9 cellular contexts compared by ENCODE assay signal in the genomic region with DNA sequence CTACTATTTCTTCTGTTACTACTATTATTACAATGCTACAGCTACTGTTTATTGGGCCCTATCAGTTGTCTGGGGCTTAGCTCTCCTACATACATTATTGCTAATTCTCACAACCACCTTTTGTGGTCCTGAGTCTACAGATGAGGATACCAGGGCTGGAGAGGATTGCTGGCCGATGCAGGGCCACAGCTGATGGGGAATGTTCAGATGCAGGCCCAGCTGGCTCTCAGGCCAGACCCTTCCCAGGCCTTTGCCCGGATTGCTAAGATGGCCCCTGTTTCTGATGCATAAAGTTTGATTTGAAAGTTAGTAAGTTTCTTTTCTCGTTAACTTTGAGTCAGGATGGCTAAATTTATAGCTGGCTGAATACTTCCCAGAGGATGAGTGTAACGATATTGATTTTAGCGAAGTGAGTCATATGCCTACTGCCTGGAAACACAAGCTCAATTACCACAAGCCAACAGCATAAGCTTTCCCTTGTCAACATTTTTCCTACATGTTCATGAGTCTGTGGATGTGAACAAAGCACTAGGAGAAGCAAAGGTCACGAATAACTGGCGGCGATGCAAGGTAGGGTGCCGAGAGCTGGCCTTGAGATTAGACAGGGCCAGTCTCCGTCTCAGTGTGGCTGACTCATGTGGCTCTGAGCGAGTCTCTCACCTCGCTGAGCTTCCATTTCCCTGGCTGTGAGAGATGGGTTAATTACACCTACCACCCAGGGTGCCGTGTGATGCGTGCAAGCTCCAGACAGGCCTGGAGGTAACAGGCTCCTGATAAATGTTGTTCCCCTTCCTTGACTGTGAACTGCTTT.
A peak's percentile ranks its signal among the peaks of the same experiment; 100 is the strongest.
DNase-seq lines count a peak whose midpoint lies in the region; ATAC-seq, FAIRE-seq and TF ChIP-seq lines count a peak whose summit lies in the region.
"Had no signal": no experiment of that assay in that cellular context is flagged by ENCODE, and none has a peak within 500 bp of the region (broad histone marks: within the 10 kb centered on the region; RNA-seq: fewer than 3 reads in every experiment).

No MANE protein-coding gene starts in this region.

- H3K4me3 ChIP-seq in A549 (0 out of 3 replicates have a peak overlapping the region, but pooled peaks have one; percentile 9), coronary artery (no peak overlapping the region)

- H3K4me3 Mint-ChIP-seq in stimulated activated memory B cell treated with anti-CD40 and anti-IgM and Interleukin-4, amounts not matched to agents 10 μg/mL and 1 μg/mL and 100 μg/mL, for 72 hours, result no peak overlapping the region
- no peak overlapping the region for H3K4me3 Mint-ChIP-seq in activated T-helper 2 cell treated with anti-CD3 and anti-CD28 coated beads, Interferon-gamma antibody, Interleukin-2, Interleukin-4, amounts not matched to agents 10 μg/mL and 5 μg/mL and 100 μg/mL, durations not matched to agents 14 hours and 24 hours and 36 hours (ENCODE audit: low read depth)
- H3K4me3 Mint-ChIP-seq: activated naive CD4-positive, alpha-beta T cell treated with anti-CD3 and anti-CD28 coated beads, Interleukin-2, amount 50 U/mL, for 24 hours had no signal

- in situ Hi-C loops in SK-MEL-5 (cut with HindIII; ENCODE audit: low pct_unique_long_range_greater_than_20kb, low sequenced_read_pairs), result no loop called here

- TF ChIP-seq EP300 in A549 (IDR thresholded peaks at IDR 0.05), result peak; percentile 41 to 78; a peak in 3 of 5 replicates

- peak; percentile 95 to 96 for ATAC-seq in A549
- no peak for ATAC-seq in stimulated activated memory B cell treated with anti-CD40 and anti-IgM and Interleukin-4, amounts not matched to agents 10 μg/mL and 1 μg/mL and 100 μg/mL, for 72 hours

- no peak for TF ChIP-seq POLR2A in A549 (IDR thresholded peaks at IDR 0.05; ENCODE audit: low read length)

- no peaks in the 10 kb centered on the region for H3K9me3 ChIP-seq in A549

- peak overlapping the region; percentile 69 for H3K4me2 ChIP-seq in A549

- peaks cover 36% of the 10 kb centered on the region for H3K36me3 Mint-ChIP-seq in stimulated activated memory B cell treated with anti-CD40 and anti-IgM and Interleukin-4, amounts not matched to agents 10 μg/mL and 1 μg/mL and 100 μg/mL, for 72 hours
- no peaks in the 10 kb centered on the region for H3K36me3 Mint-ChIP-seq in activated T-helper 2 cell treated with anti-CD3 and anti-CD28 coated beads, Interferon-gamma antibody, Interleukin-2, Interleukin-4, amounts not matched to agents 10 μg/mL and 5 μg/mL and 100 μg/mL, durations not matched to agents 14 hours and 24 hours and 36 hours (ENCODE audit: low read depth)

- FAIRE-seq in A549 (lab: Jason Lieb, UNC) (peak; percentile 72), GM19239 (lab: Jason Lieb, UNC) (no peak)

- intact Hi-C loops in head of caudate nucleus (cut with DNase I), result no loop called here
- intact Hi-C loops in activated T-helper 2 cell treated with anti-CD3 and anti-CD28 coated beads, Interferon-gamma antibody, Interleukin-2, Interleukin-4, amounts not matched to agents 10 μg/mL and 5 μg/mL and 100 μg/mL, durations not matched to agents 14 hours and 24 hours and 36 hours (cut with micrococcal nuclease), result no loop called here

- peaks cover 34% of the 10 kb centered on the region for H3K4me1 ChIP-seq in A549

- H3K27ac ChIP-seq in A549 (peak overlapping the region; percentile 81 to 92), coronary artery (no peak overlapping the region)

- TF ChIP-seq RAD21 in A549 (conservative IDR thresholded peaks at IDR 0.05 in 1 of 2, IDR thresholded peaks at IDR 0.05 in 1 of 2), result no peak

- 16% methylated on average over 14 of the region's 14 CpGs for WGBS in A549 (ENCODE audit: missing lambda C conversion rate)

- peaks cover 7% of the 10 kb centered on the region for H3K4me1 Mint-ChIP-seq in stimulated activated memory B cell treated with anti-CD40 and anti-IgM and Interleukin-4, amounts not matched to agents 10 μg/mL and 1 μg/mL and 100 μg/mL, for 72 hours
- H3K4me1 Mint-ChIP-seq in activated T-helper 2 cell treated with anti-CD3 and anti-CD28 coated beads, Interferon-gamma antibody, Interleukin-2, Interleukin-4, amounts not matched to agents 10 μg/mL and 5 μg/mL and 100 μg/mL, durations not matched to agents 14 hours and 24 hours and 36 hours (ENCODE audit: low read depth), result no peaks in the 10 kb centered on the region
- H3K4me1 Mint-ChIP-seq: activated naive CD4-positive, alpha-beta T cell treated with anti-CD3 and anti-CD28 coated beads, Interleukin-2, amount 50 U/mL, for 24 hours had no signal

- no peaks in the 10 kb centered on the region for H3K27me3 Mint-ChIP-seq in stimulated activated memory B cell treated with anti-CD40 and anti-IgM and Interleukin-4, amounts not matched to agents 10 μg/mL and 1 μg/mL and 100 μg/mL, for 72 hours
- no peaks in the 10 kb centered on the region for H3K27me3 Mint-ChIP-seq in activated T-helper 2 cell treated with anti-CD3 and anti-CD28 coated beads, Interferon-gamma antibody, Interleukin-2, Interleukin-4, amounts not matched to agents 10 μg/mL and 5 μg/mL and 100 μg/mL, durations not matched to agents 14 hours and 24 hours and 36 hours (ENCODE audit: low read depth)
- H3K27me3 Mint-ChIP-seq: activated naive CD4-positive, alpha-beta T cell treated with anti-CD3 and anti-CD28 coated beads, Interleukin-2, amount 50 U/mL, for 24 hours had no signal

- POLR2A ChIA-PET in A549 (lab: Yijun Ruan, JAX), result interaction anchor here (0.6 to 1.8 kb wide), 5 partner anchors 37 to 2000 kb away, joined by 3 to 10 read pairs (median 4); a partner anchor contains a TSS

- CTCF ChIA-PET in A549 (lab: Yijun Ruan, JAX), result interaction anchor here (0.9 to 4.9 kb wide), 17 partner anchors 10 to 1189 kb away, joined by 3 to 41 read pairs (median 5); no protein-coding TSS in a partner anchor

- peak; percentile 78 to 91 for DNase-seq in A549 (ENCODE audit: low read depth in 1 of 2, low spot score in 1 of 2)
- peak; percentile 70 for DNase-seq in HK-2 (ENCODE audit: unreplicated experiment)
- DNase-seq in SK-MEL-5 (ENCODE audit: low read depth, low spot score), result peak; percentile 95
- DNase-seq in head of caudate nucleus, result peak in 28 of 42 donors; percentile 5 to 73 (median 36)
- DNase-seq in GM19239 (ENCODE audit: insufficient read length, low spot score), result no peak
- no peak for DNase-seq in activated T-helper 2 cell treated with anti-CD3 and anti-CD28 coated beads, Interferon-gamma antibody, Interleukin-2, Interleukin-4, amounts not matched to agents 10 μg/mL and 5 μg/mL and 100 μg/mL, durations not matched to agents 14 hours and 24 hours and 36 hours (ENCODE audit: low spot score)
- no peak for DNase-seq in coronary artery (ENCODE audit: low spot score)

- H3K27ac Mint-ChIP-seq in stimulated activated memory B cell treated with anti-CD40 and anti-IgM and Interleukin-4, amounts not matched to agents 10 μg/mL and 1 μg/mL and 100 μg/mL, for 72 hours, result no peak overlapping the region
- no peak overlapping the region for H3K27ac Mint-ChIP-seq in activated T-helper 2 cell treated with anti-CD3 and anti-CD28 coated beads, Interferon-gamma antibody, Interleukin-2, Interleukin-4, amounts not matched to agents 10 μg/mL and 5 μg/mL and 100 μg/mL, durations not matched to agents 14 hours and 24 hours and 36 hours
- H3K27ac Mint-ChIP-seq: activated naive CD4-positive, alpha-beta T cell treated with anti-CD3 and anti-CD28 coated beads, Interleukin-2, amount 50 U/mL, for 24 hours had no signal

- TF ChIP-seq CTCF in A549 (IDR thresholded peaks at IDR 0.05) (no peak), coronary artery (IDR thresholded peaks at IDR 0.05) (no peak)

- H3K9me3 Mint-ChIP-seq in stimulated activated memory B cell treated with anti-CD40 and anti-IgM and Interleukin-4, amounts not matched to agents 10 μg/mL and 1 μg/mL and 100 μg/mL, for 72 hours, result no peaks in the 10 kb centered on the region
- no peaks in the 10 kb centered on the region for H3K9me3 Mint-ChIP-seq in activated T-helper 2 cell treated with anti-CD3 and anti-CD28 coated beads, Interferon-gamma antibody, Interleukin-2, Interleukin-4, amounts not matched to agents 10 μg/mL and 5 μg/mL and 100 μg/mL, durations not matched to agents 14 hours and 24 hours and 36 hours
- H3K9me3 Mint-ChIP-seq: activated naive CD4-positive, alpha-beta T cell treated with anti-CD3 and anti-CD28 coated beads, Interleukin-2, amount 50 U/mL, for 24 hours had no signal

TF ChIP-seq in A549, 52 proteins besides CTCF, POLR2A, EP300 and RAD21 (continues in another document):
- peak; percentile 89 for TF ChIP-seq JUNB (IDR thresholded peaks at IDR 0.05)
- TF ChIP-seq, protein P1, sequence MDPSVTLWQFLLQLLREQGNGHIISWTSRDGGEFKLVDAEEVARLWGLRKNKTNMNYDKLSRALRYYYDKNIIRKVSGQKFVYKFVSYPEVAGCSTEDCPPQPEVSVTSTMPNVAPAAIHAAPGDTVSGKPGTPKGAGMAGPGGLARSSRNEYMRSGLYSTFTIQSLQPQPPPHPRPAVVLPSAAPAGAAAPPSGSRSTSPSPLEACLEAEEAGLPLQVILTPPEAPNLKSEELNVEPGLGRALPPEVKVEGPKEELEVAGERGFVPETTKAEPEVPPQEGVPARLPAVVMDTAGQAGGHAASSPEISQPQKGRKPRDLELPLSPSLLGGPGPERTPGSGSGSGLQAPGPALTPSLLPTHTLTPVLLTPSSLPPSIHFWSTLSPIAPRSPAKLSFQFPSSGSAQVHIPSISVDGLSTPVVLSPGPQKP (IDR thresholded peaks at IDR 0.05; ENCODE audit: low read depth, low read length), result no peak
- TF ChIP-seq, protein P2, sequence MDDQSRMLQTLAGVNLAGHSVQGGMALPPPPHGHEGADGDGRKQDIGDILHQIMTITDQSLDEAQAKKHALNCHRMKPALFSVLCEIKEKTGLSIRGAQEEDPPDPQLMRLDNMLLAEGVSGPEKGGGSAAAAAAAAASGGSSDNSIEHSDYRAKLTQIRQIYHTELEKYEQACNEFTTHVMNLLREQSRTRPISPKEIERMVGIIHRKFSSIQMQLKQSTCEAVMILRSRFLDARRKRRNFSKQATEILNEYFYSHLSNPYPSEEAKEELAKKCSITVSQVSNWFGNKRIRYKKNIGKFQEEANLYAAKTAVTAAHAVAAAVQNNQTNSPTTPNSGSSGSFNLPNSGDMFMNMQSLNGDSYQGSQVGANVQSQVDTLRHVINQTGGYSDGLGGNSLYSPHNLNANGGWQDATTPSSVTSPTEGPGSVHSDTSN (IDR thresholded peaks at IDR 0.05), result no peak
- TF ChIP-seq, protein P3, sequence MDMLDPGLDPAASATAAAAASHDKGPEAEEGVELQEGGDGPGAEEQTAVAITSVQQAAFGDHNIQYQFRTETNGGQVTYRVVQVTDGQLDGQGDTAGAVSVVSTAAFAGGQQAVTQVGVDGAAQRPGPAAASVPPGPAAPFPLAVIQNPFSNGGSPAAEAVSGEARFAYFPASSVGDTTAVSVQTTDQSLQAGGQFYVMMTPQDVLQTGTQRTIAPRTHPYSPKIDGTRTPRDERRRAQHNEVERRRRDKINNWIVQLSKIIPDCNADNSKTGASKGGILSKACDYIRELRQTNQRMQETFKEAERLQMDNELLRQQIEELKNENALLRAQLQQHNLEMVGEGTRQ (IDR thresholded peaks at IDR 0.05), result no peak
- TF ChIP-seq SMC3 (IDR thresholded peaks at IDR 0.05), result 0 out of 3 replicates have a peak, but pooled peaks have one; percentile 6
- TF ChIP-seq, protein P4, sequence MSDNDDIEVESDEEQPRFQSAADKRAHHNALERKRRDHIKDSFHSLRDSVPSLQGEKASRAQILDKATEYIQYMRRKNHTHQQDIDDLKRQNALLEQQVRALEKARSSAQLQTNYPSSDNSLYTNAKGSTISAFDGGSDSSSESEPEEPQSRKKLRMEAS (IDR thresholded peaks at IDR 0.05), result peak; percentile 74

Comparison
In these comparisons a context has a peak if more than half of its experiments do, and no peak if none do; other contexts are left out.
1. DNase-seq: peak in A549 (2 of 2), HK-2 (single experiment), SK-MEL-5 (single experiment) and head of caudate nucleus (28 of 42); none in GM19239 (single experiment), activated T-helper 2 cell treated with anti-CD3 and anti-CD28 coated beads, Interferon-gamma antibody, Interleukin-2, Interleukin-4, amounts not matched to agents 10 μg/mL and 5 μg/mL and 100 μg/mL, durations not matched to agents 14 hours and 24 hours and 36 hours (single experiment) and coronary artery (single experiment).
2. H3K27ac ChIP-seq: peak in A549 (2 of 2); none in coronary artery (0 of 2).